In genomic region chr1:200281451-200281850, GRCh38 we compare ENCODE assay signal across 32 cellular contexts.
"Had no signal": no experiment of that assay in that cellular context is flagged by ENCODE, and none has a peak within 500 bp of the region (broad histone marks: within the 10 kb centered on the region; RNA-seq: fewer than 3 reads in every experiment).

No MANE protein-coding gene starts in this region.

- H3K4me1 ChIP-seq: breast epithelium had no signal

- H3K4me3 ChIP-seq: body of pancreas, breast epithelium had no signal

- FAIRE-seq: astrocyte had no signal

- DNase-seq: activated CD4-positive, alpha-beta memory T cell treated with anti-CD3 and anti-CD28 coated beads, Interleukin-2, amount 10 ng/mL, durations not matched to agents 7 days and 5 days; activated CD4-positive, alpha-beta T cell treated with anti-CD3 and anti-CD28 coated beads for 1 hour; activated CD4-positive, alpha-beta T cell treated with anti-CD3 and anti-CD28 coated beads for 36 hours; activated CD4-positive, alpha-beta T cell treated with anti-CD3 and anti-CD28 coated beads for 48 hours; activated CD4-positive, alpha-beta T cell treated with anti-CD3 and anti-CD28 coated beads, Interleukin-2, amount 10 ng/mL, durations not matched to agents 7 days and 5 days; activated CD4-positive, alpha-beta T cell treated with anti-CD3 and anti-CD28 coated beads, Interleukin-2, amount 50 U/mL, for 48 hours; activated CD4-positive, CD25-positive, alpha-beta regulatory T cell; activated CD8-positive, alpha-beta memory T cell treated with anti-CD3 and anti-CD28 coated beads for 24 hours; activated CD8-positive, alpha-beta memory T cell treated with anti-CD3 and anti-CD28 coated beads, Interleukin-2, amount 10 ng/mL, durations not matched to agents 7 days and 5 days; activated CD8-positive, alpha-beta memory T cell treated with anti-CD3 and anti-CD28 coated beads, Interleukin-2, amount 50 U/mL, for 48 hours; activated CD8-positive, alpha-beta T cell treated with anti-CD3 and anti-CD28 coated beads, Interleukin-2, amount 10 ng/mL, durations not matched to agents 7 days and 5 days; activated effector memory CD4-positive, alpha-beta T cell treated with Interleukin-2 at 50 U/mL for 16 hours; activated gamma-delta T cell; activated naive CD4-positive, alpha-beta T cell treated with anti-CD3 and anti-CD28 coated beads, Interleukin-2, amount 10 ng/mL, durations not matched to agents 7 days and 5 days; activated naive CD4-positive, alpha-beta T cell treated with Interleukin-2 at 50 U/mL for 16 hours; activated naive CD8-positive, alpha-beta T cell treated with anti-CD3 and anti-CD28 coated beads, Interleukin-2, amount 10 ng/mL, durations not matched to agents 7 days and 5 days; activated naive CD8-positive, alpha-beta T cell treated with anti-CD3 and anti-CD28 coated beads, Interleukin-2, amount 50 U/mL, for 24 hours; activated T-cell treated with anti-CD3 and anti-CD28 coated beads, Interleukin-2, amount 50 U/mL, for 24 hours; activated T-cell treated with anti-CD3 and anti-CD28 coated beads, Interleukin-2, amount 50 U/mL, for 48 hours; amniotic stem cell; aorta; body of pancreas; brain microvascular endothelial cell; central memory CD4-positive, alpha-beta T cell; T-helper 1 cell; T-helper 2 cell; T-helper 9 cell; WERI-Rb-1 had no signal

- H3K27me3 ChIP-seq: body of pancreas, brain microvascular endothelial cell, breast epithelium had no signal

- H3K27ac ChIP-seq: body of pancreas, brain microvascular endothelial cell, breast epithelium, WERI-Rb-1 had no signal

- ATAC-seq: activated CD4-positive, alpha-beta T cell treated with anti-CD3 and anti-CD28 coated beads for 36 hours; activated CD4-positive, CD25-positive, alpha-beta regulatory T cell treated with anti-CD3 and anti-CD28 coated beads, Interleukin-2, amount 50 U/mL, for 24 hours; activated CD8-positive, alpha-beta memory T cell treated with anti-CD3 and anti-CD28 coated beads, Interleukin-2, amount 10 ng/mL, durations not matched to agents 7 days and 5 days; activated CD8-positive, alpha-beta T cell treated with anti-CD3 and anti-CD28 coated beads, Interleukin-2, amount 10 ng/mL, durations not matched to agents 7 days and 5 days; activated naive CD8-positive, alpha-beta T cell treated with anti-CD3 and anti-CD28 coated beads, Interleukin-2, amount 50 U/mL, for 24 hours; body of pancreas; WTC11 had no signal

- H3K9me3 ChIP-seq: body of pancreas, breast epithelium had no signal

- H3K36me3 ChIP-seq: brain microvascular endothelial cell, breast epithelium, WERI-Rb-1 had no signal
